ENCODE assay signal across 14 cellular contexts in the genomic region with DNA sequence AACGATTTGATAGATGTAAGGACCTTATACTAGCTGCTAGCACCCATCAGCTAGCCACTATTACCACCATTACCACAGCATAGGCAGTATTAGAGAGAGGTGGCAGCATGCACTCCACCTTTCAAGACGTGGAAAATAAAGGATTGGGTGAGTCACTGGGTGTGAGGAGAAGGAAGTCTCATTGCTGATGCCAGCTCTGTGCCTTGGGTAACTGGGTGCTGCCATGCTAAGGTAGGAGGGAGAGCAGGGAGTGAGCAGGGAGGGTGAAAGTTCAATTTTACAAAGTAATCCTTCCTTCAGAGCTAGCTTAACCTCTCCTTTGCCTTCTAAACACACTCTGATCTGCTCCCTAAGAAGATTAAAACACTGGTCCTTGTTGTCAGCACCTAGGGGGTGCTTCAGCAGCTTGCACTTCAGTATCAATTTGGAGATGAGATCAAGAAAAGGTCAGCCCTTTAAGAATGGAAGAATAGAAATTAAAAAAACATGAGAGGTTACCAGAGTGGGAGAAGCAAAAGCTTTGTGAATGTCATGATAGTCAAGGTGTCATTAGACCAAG. TPM values are rescaled to one million over a fixed set of nuclear protein-coding genes. Genes with fewer than 3 reads are reported as not detected.
DNase-seq lines count a peak whose midpoint lies in the region; ATAC-seq and TF ChIP-seq lines count a peak whose summit lies in the region.
"Had no signal": no experiment of that assay in that cellular context is flagged by ENCODE, and none has a peak within 500 bp of the region (broad histone marks: within the 10 kb centered on the region; RNA-seq: fewer than 3 reads in every experiment).

No MANE protein-coding gene starts in this region.

- H4K20me1 ChIP-seq in KMS-11 (ENCODE audit: insufficient read depth): no peaks in the 10 kb centered on the region

- no peaks in the 10 kb centered on the region for H3K9me3 Mint-ChIP-seq in activated T-helper 1 cell treated with anti-CD3 and anti-CD28 coated beads, Interleukin-12 subunit alpha, Interleukin-12 subunit beta, Interleukin-2, Interleukin-4 antibody, amounts not matched to agents 30 ng/mL and 10 ng/mL and 1 ng/mL, durations not matched to agents 14 hours and 24 hours and 36 hours
- no peaks in the 10 kb centered on the region for H3K9me3 Mint-ChIP-seq in nephron

- no peaks in the 10 kb centered on the region for H3K36me3 ChIP-seq in KMS-11 (ENCODE audit: insufficient read depth)
- H3K36me3 ChIP-seq in right atrium auricular region: no peaks in the 10 kb centered on the region

- H3K4me3 ChIP-seq in KMS-11 (IDR thresholded peaks at IDR 0.05; ENCODE audit: insufficient read depth, low read depth, low read length) (no peak overlapping the region), right atrium auricular region (no peak overlapping the region)

- H3K4me1 ChIP-seq in KMS-11 (ENCODE audit: low read depth, poor library complexity, severe bottlenecking): peaks cover 30% of the 10 kb centered on the region
- peaks cover 0 to 21% of the 10 kb centered on the region in 2 donors for H3K4me1 ChIP-seq in right atrium auricular region

- TF ChIP-seq CTCF in KMS-11 (conservative IDR thresholded peaks at IDR 0.05; ENCODE audit: low read depth, low read length) (no peak), nephron (IDR thresholded peaks at IDR 0.05; ENCODE audit: unreplicated experiment in 3 of 3) (no peak), right atrium auricular region (IDR thresholded peaks at IDR 0.05) (no peak)

- H3K4me1 Mint-ChIP-seq in activated T-helper 1 cell treated with anti-CD3 and anti-CD28 coated beads, Interleukin-12 subunit alpha, Interleukin-12 subunit beta, Interleukin-2, Interleukin-4 antibody, amounts not matched to agents 30 ng/mL and 10 ng/mL and 1 ng/mL, durations not matched to agents 14 hours and 24 hours and 36 hours (ENCODE audit: low read depth): peaks cover 41% of the 10 kb centered on the region
- peaks cover 9% of the 10 kb centered on the region for H3K4me1 Mint-ChIP-seq in nephron

- H3K27ac ChIP-seq in KMS-11 (no peak overlapping the region), right atrium auricular region (no peak overlapping the region)

- no peak overlapping the region for H3K27ac Mint-ChIP-seq in activated T-helper 1 cell treated with anti-CD3 and anti-CD28 coated beads, Interleukin-12 subunit alpha, Interleukin-12 subunit beta, Interleukin-2, Interleukin-4 antibody, amounts not matched to agents 30 ng/mL and 10 ng/mL and 1 ng/mL, durations not matched to agents 14 hours and 24 hours and 36 hours
- no peak overlapping the region for H3K27ac Mint-ChIP-seq in nephron

- peak overlapping the region; percentile 79 for H3K4me3 Mint-ChIP-seq in activated T-helper 1 cell treated with anti-CD3 and anti-CD28 coated beads, Interleukin-12 subunit alpha, Interleukin-12 subunit beta, Interleukin-2, Interleukin-4 antibody, amounts not matched to agents 30 ng/mL and 10 ng/mL and 1 ng/mL, durations not matched to agents 14 hours and 24 hours and 36 hours
- peak overlapping the region; percentile 18 to 82 (median 76) for H3K4me3 Mint-ChIP-seq in nephron

- no peak overlapping the region for H3K9ac ChIP-seq in KMS-11

- intact Hi-C loops in activated T-helper 1 cell treated with anti-CD3 and anti-CD28 coated beads, Interleukin-12 subunit alpha, Interleukin-12 subunit beta, Interleukin-2, Interleukin-4 antibody, amounts not matched to agents 30 ng/mL and 10 ng/mL and 1 ng/mL, durations not matched to agents 14 hours and 24 hours and 36 hours (cut with micrococcal nuclease): no loop called here

- H3K4me2 ChIP-seq in KMS-11: peak overlapping the region; percentile 87; the same call in 1 of the 2 replicates

- H3K79me2 ChIP-seq in KMS-11 (ENCODE audit: insufficient read depth, low read depth): peaks cover 30% of the 10 kb centered on the region

- H3K27me3 Mint-ChIP-seq in activated T-helper 1 cell treated with anti-CD3 and anti-CD28 coated beads, Interleukin-12 subunit alpha, Interleukin-12 subunit beta, Interleukin-2, Interleukin-4 antibody, amounts not matched to agents 30 ng/mL and 10 ng/mL and 1 ng/mL, durations not matched to agents 14 hours and 24 hours and 36 hours (ENCODE audit: insufficient read depth): peaks cover 32% of the 10 kb centered on the region
- H3K27me3 Mint-ChIP-seq in nephron (ENCODE audit: low read depth): peaks cover 4% of the 10 kb centered on the region

- no peaks in the 10 kb centered on the region for H3K27me3 ChIP-seq in KMS-11 (ENCODE audit: insufficient read depth, low read depth)
- H3K27me3 ChIP-seq in right atrium auricular region: no peaks in the 10 kb centered on the region

- ATAC-seq in GM21737 (IDR thresholded peaks at IDR 0.05; ENCODE audit: unreplicated experiment): no peak
- ATAC-seq: activated CD8-positive, alpha-beta T cell treated with anti-CD3 and anti-CD28 coated beads, Interleukin-2, amount 10 ng/mL, durations not matched to agents 7 days and 5 days had no signal

- H2AFZ ChIP-seq in KMS-11 (ENCODE audit: low read depth): peak overlapping the region; percentile 90; the same call in 1 of the 2 replicates

- no peaks in the 10 kb centered on the region for H3K36me3 Mint-ChIP-seq in activated T-helper 1 cell treated with anti-CD3 and anti-CD28 coated beads, Interleukin-12 subunit alpha, Interleukin-12 subunit beta, Interleukin-2, Interleukin-4 antibody, amounts not matched to agents 30 ng/mL and 10 ng/mL and 1 ng/mL, durations not matched to agents 14 hours and 24 hours and 36 hours (ENCODE audit: low read depth)
- H3K36me3 Mint-ChIP-seq in nephron (ENCODE audit: low read depth): no peaks in the 10 kb centered on the region

- no peaks in the 10 kb centered on the region for H3K9me3 ChIP-seq in right atrium auricular region

- DNase-seq in D341Med (ENCODE audit: low spot score) (peak; percentile 60), right atrium auricular region (ENCODE audit: low spot score) (no peak), medulla oblongata (ENCODE audit: extremely low spot score) (no peak)
- no peak for DNase-seq in activated T-helper 1 cell treated with anti-CD3 and anti-CD28 coated beads, Interleukin-12 subunit alpha, Interleukin-12 subunit beta, Interleukin-2, Interleukin-4 antibody, amounts not matched to agents 30 ng/mL and 10 ng/mL and 1 ng/mL, durations not matched to agents 14 hours and 24 hours and 36 hours (ENCODE audit: low spot score)
- no peak for DNase-seq in stimulated activated CD4-positive, alpha-beta T cell treated with anti-CD3 and anti-CD28 coated beads, Interleukin-4, amount 100 ng/mL, for 4 hours
- DNase-seq: activated CD8-positive, alpha-beta T cell treated with anti-CD3 and anti-CD28 coated beads, Interleukin-2, amount 10 ng/mL, durations not matched to agents 7 days and 5 days; activated naive CD4-positive, alpha-beta T cell treated with anti-CD3 and anti-CD28 coated beads, Interleukin-2, amount 50 U/mL, for 16 hours; islet precursor cell; NCI-H1048; stimulated activated CD4-positive, alpha-beta T cell treated with anti-CD3 and anti-CD28 coated beads, Interleukin-15, amount 100 ng/mL, for 24 hours; SW 1271 had no signal

RNA-seq across cellular contexts. Expression of a gene that starts 1.8 kb away (rescaled TPM):
- 11.7 and 12.1 TPM in 2 replicates for total RNA-seq in activated T-helper 1 cell treated with anti-CD3 and anti-CD28 coated beads, Interleukin-12 subunit alpha, Interleukin-12 subunit beta, Interleukin-2, Interleukin-4 antibody, amounts not matched to agents 30 ng/mL and 10 ng/mL and 1 ng/mL, durations not matched to agents 14 hours and 24 hours and 36 hours
- total RNA-seq in right atrium auricular region: 10 to 100 TPM in 1 of 2 donors, 1 to 10 TPM in 1; 2.9 to 11.0 TPM
